15 cellular contexts compared by ENCODE assay signal in genomic region chr6:52714761-52715160, GRCh38. TPM values are rescaled to one million over a fixed set of nuclear protein-coding genes. Genes with fewer than 3 reads are reported as not detected.
"Had no signal": no experiment of that assay in that cellular context is flagged by ENCODE, and none has a peak within 500 bp of the region (broad histone marks: within the 10 kb centered on the region; RNA-seq: fewer than 3 reads in every experiment).

No MANE protein-coding gene starts in this region.

RNA-seq across cellular contexts. Expression of gene GSTA2, which starts 48.5 kb away (rescaled TPM):
- total RNA-seq: activated B cell treated with CpG ODN at 0.5 μM for 24 hours; activated CD4-positive, alpha-beta memory T cell treated with anti-CD3 and anti-CD28 coated beads for 36 hours; activated CD4-positive, alpha-beta memory T cell treated with anti-CD3 and anti-CD28 coated beads, Interleukin-2, amount 10 ng/mL, durations not matched to agents 7 days and 5 days; activated CD4-positive, alpha-beta T cell treated with anti-CD3 and anti-CD28 coated beads for 36 hours; activated CD4-positive, alpha-beta T cell treated with anti-CD3 and anti-CD28 coated beads, Interleukin-2, amount 10 ng/mL, durations not matched to agents 24 days and 14 days; activated CD4-positive, alpha-beta T cell treated with anti-CD3 and anti-CD28 coated beads, Interleukin-2, amount 10 ng/mL, durations not matched to agents 7 days and 5 days; activated CD8-positive, alpha-beta memory T cell treated with anti-CD3 and anti-CD28 coated beads for 36 hours; activated CD8-positive, alpha-beta memory T cell treated with anti-CD3 and anti-CD28 coated beads, Interleukin-2, amount 10 ng/mL, durations not matched to agents 7 days and 5 days; activated CD8-positive, alpha-beta T cell treated with anti-CD3 and anti-CD28 coated beads for 36 hours; activated CD8-positive, alpha-beta T cell treated with anti-CD3 and anti-CD28 coated beads, Interleukin-2, amount 10 ng/mL, durations not matched to agents 7 days and 5 days; T-cell; T-helper 1 cell treated with Interleukin-12 subunit alpha and Interleukin-12 subunit beta and Interleukin-4 antibody, amounts not matched to agents 30 ng/mL and 1 ng/mL, for 36 hours; T-helper 17 cell; T-helper 2 cell treated with Interferon-gamma antibody and Interleukin-4, amounts not matched to agents 100 ng/mL and 5 ng/mL, for 36 hours; WTC11 had no signal
